In the genomic region with DNA sequence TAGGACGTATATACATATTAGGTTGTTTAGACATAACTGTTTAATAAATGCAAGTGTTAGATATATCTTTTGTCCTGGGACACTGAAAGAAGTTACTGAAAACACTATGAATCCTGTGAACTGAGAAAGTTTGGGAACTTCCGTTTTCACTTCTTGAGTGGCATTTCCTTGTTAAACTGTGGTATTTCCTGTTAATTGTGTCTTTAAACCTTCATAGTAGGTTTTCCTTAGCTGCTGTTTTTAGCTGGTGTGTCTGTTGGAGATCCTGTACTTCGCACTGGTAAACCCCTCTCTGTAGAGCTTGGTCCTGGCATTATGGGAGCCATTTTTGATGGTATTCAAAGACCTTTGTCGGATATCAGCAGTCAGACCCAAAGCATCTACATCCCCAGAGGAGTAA, we compare ENCODE assay signal across 11 cellular contexts. TPM values are rescaled to one million over a fixed set of nuclear protein-coding genes. Genes with fewer than 3 reads are reported as not detected.
DNase-seq lines count a peak whose midpoint lies in the region; ATAC-seq and TF ChIP-seq lines count a peak whose summit lies in the region.
"Had no signal": no experiment of that assay in that cellular context is flagged by ENCODE, and none has a peak within 500 bp of the region (broad histone marks: within the 10 kb centered on the region; RNA-seq: fewer than 3 reads in every experiment).

No MANE protein-coding gene starts in this region.

- H3K27me3 Mint-ChIP-seq in CD4-positive, alpha-beta T cell: no peaks in the 10 kb centered on the region
- H3K27me3 Mint-ChIP-seq in natural killer cell treated with Interleukin-12 subunit alpha and Interleukin-12 subunit beta and Interleukin-15 and Interleukin-18, amount 100 ng/mL, for 72 hours: no peaks in the 10 kb centered on the region
- H3K27me3 Mint-ChIP-seq: activated CD4-positive, alpha-beta T cell treated with anti-CD3 and anti-CD28 coated beads for 36 hours; central memory CD8-positive, alpha-beta T cell had no signal

- in situ Hi-C loops in GM13977 (cut with MboI; ENCODE audit: low pct_unique_long_range_greater_than_20kb, low sequenced_read_pairs, unreplicated experiment): no loop called here

- H3K27me3 ChIP-seq in CD4-positive, alpha-beta T cell (ENCODE audit: control insufficient read depth, insufficient read depth, low read length): no peaks in the 10 kb centered on the region

- H3K4me1 Mint-ChIP-seq in CD4-positive, alpha-beta T cell (ENCODE audit: low read depth): no peaks in the 10 kb centered on the region
- H3K4me1 Mint-ChIP-seq in natural killer cell treated with Interleukin-12 subunit alpha and Interleukin-12 subunit beta and Interleukin-15 and Interleukin-18, amount 100 ng/mL, for 72 hours (ENCODE audit: low read depth in 2 of 2): peaks cover 7 to 8% of the 10 kb centered on the region in 2 donors
- H3K4me1 Mint-ChIP-seq: central memory CD8-positive, alpha-beta T cell had no signal

- DNase-seq in CD4-positive, alpha-beta T cell: no peak
- DNase-seq in cardiac fibroblast (ENCODE audit: low read depth in 2 of 2) (peak; percentile 59 to 64), GM13977 (ENCODE audit: low spot score) (no peak), COLO668 (lab: John Stamatoyannopoulos, UW; ENCODE audit: unreplicated experiment) (no peak), midbrain (lab: John Stamatoyannopoulos, UW) (no peak), dedifferentiated amniotic fluid mesenchymal stem cell (ENCODE audit: extremely low spot score) (no peak)
- DNase-seq in natural killer cell treated with Interleukin-12 subunit alpha and Interleukin-12 subunit beta and Interleukin-15 and Interleukin-18, amount 100 ng/mL, for 72 hours (ENCODE audit: low spot score): no peak
- DNase-seq: activated CD4-positive, alpha-beta T cell treated with anti-CD3 and anti-CD28 coated beads for 36 hours; NCI-H69 had no signal

- H3K27ac Mint-ChIP-seq in CD4-positive, alpha-beta T cell: peak overlapping the region; percentile 55
- peak overlapping the region; percentile 63 to 78 for H3K27ac Mint-ChIP-seq in natural killer cell treated with Interleukin-12 subunit alpha and Interleukin-12 subunit beta and Interleukin-15 and Interleukin-18, amount 100 ng/mL, for 72 hours
- H3K27ac Mint-ChIP-seq: activated CD4-positive, alpha-beta T cell treated with anti-CD3 and anti-CD28 coated beads for 36 hours had no signal

- intact Hi-C loops in CD4-positive, alpha-beta T cell (cut with DNase I, micrococcal nuclease): loop anchor here in 1 of 2 experiments (5.0 kb wide), 1 partner anchor 37 kb away; a partner anchor contains a TSS

- H3K36me3 Mint-ChIP-seq in CD4-positive, alpha-beta T cell (ENCODE audit: low read depth): peaks cover 52% of the 10 kb centered on the region
- H3K36me3 Mint-ChIP-seq in natural killer cell treated with Interleukin-12 subunit alpha and Interleukin-12 subunit beta and Interleukin-15 and Interleukin-18, amount 100 ng/mL, for 72 hours: peaks cover 6% of the 10 kb centered on the region

- H3K4me3 Mint-ChIP-seq in CD4-positive, alpha-beta T cell: no peak overlapping the region
- peak overlapping the region; percentile 43 for H3K4me3 Mint-ChIP-seq in natural killer cell treated with Interleukin-12 subunit alpha and Interleukin-12 subunit beta and Interleukin-15 and Interleukin-18, amount 100 ng/mL, for 72 hours
- H3K4me3 Mint-ChIP-seq: activated CD4-positive, alpha-beta T cell treated with anti-CD3 and anti-CD28 coated beads for 36 hours; central memory CD8-positive, alpha-beta T cell had no signal

- H3K27ac ChIP-seq in CD4-positive, alpha-beta T cell (ENCODE audit: low read depth, low read length): no peak overlapping the region

- CTCF ChIA-PET in CD4-positive, alpha-beta T cell (lab: Charles Lee): no interaction called here

- no peak for TF ChIP-seq CTCF in CD4-positive, alpha-beta T cell (IDR thresholded peaks at IDR 0.05)
- TF ChIP-seq CTCF in cardiac fibroblast (IDR thresholded peaks at IDR 0.05; ENCODE audit: low read depth, low read length): no peak
- TF ChIP-seq CTCF in GM13977 (IDR thresholded peaks at IDR 0.05; ENCODE audit: extremely low read depth, insufficient read depth, missing control alignments): no peak

- H3K4me3 ChIP-seq in cardiac fibroblast (replicated peaks in 1 of 2; ENCODE audit: low read depth in 2 of 2, low read length in 2 of 2): no peak overlapping the region

- no peaks in the 10 kb centered on the region for H3K9me3 ChIP-seq in CD4-positive, alpha-beta T cell (ENCODE audit: control insufficient read depth, low read length)

- H3K9me3 Mint-ChIP-seq in CD4-positive, alpha-beta T cell: no peaks in the 10 kb centered on the region
- no peaks in the 10 kb centered on the region for H3K9me3 Mint-ChIP-seq in natural killer cell treated with Interleukin-12 subunit alpha and Interleukin-12 subunit beta and Interleukin-15 and Interleukin-18, amount 100 ng/mL, for 72 hours
- H3K9me3 Mint-ChIP-seq: central memory CD8-positive, alpha-beta T cell had no signal

- POLR2A ChIA-PET in CD4-positive, alpha-beta T cell (lab: Charles Lee): interaction anchor here (1.2 kb wide), 1 partner anchor 39 kb away, joined by 3 read pairs; no protein-coding TSS in a partner anchor

- no peak for ATAC-seq in CD4-positive, alpha-beta T cell (ENCODE audit: poor library complexity)
- ATAC-seq in HG03354 (IDR thresholded peaks at IDR 0.05; ENCODE audit: poor library complexity, severe bottlenecking, unreplicated experiment): peak; percentile 15
- no peak for ATAC-seq in natural killer cell treated with Interleukin-12 subunit alpha and Interleukin-12 subunit beta and Interleukin-15 and Interleukin-18, amount 100 ng/mL, for 72 hours

RNA-seq across cellular contexts. Expression of a gene that starts 37.1 kb away (rescaled TPM):
- total RNA-seq in CD4-positive, alpha-beta T cell: 1 to 10 TPM; 8.7 to 9.4 TPM
- 10 to 100 TPM; 44.7 to 76.8 TPM for total RNA-seq in natural killer cell treated with Interleukin-12 subunit alpha and Interleukin-12 subunit beta and Interleukin-15 and Interleukin-18, amount 100 ng/mL, for 72 hours

RNA-seq across cellular contexts. Expression of a gene that starts 37.9 kb away (rescaled TPM):
- total RNA-seq in CD4-positive, alpha-beta T cell: 10 to 100 TPM; 46.6 to 48.0 TPM
- total RNA-seq in natural killer cell treated with Interleukin-12 subunit alpha and Interleukin-12 subunit beta and Interleukin-15 and Interleukin-18, amount 100 ng/mL, for 72 hours: 10 to 100 TPM; 97.3 to 98.0 TPM

RNA-seq across cellular contexts. Expression of a gene that starts 54.6 kb away (rescaled TPM):
- under 1 TPM; 0.22 to 0.55 TPM for total RNA-seq in CD4-positive, alpha-beta T cell
- 1 to 10 TPM in 1 of 2 donors, under 1 TPM in 1; 0.26 to 2.3 TPM for total RNA-seq in natural killer cell treated with Interleukin-12 subunit alpha and Interleukin-12 subunit beta and Interleukin-15 and Interleukin-18, amount 100 ng/mL, for 72 hours

Comparison
In these comparisons a context has a peak if more than half of its experiments do, and no peak if none do; other contexts are left out.
1. DNase-seq: peak in cardiac fibroblast (2 of 2); none in CD4-positive, alpha-beta T cell (0 of 10), natural killer cell treated with Interleukin-12 subunit alpha and Interleukin-12 subunit beta and Interleukin-15 and Interleukin-18, amount 100 ng/mL, for 72 hours (single experiment), GM13977 (single experiment), COLO668 (single experiment), midbrain (single experiment) and dedifferentiated amniotic fluid mesenchymal stem cell (single experiment).
2. RNA of a gene that starts 37.1 kb away (total RNA-seq): 44.7 to 76.8 TPM in natural killer cell treated with Interleukin-12 subunit alpha and Interleukin-12 subunit beta and Interleukin-15 and Interleukin-18, amount 100 ng/mL, for 72 hours; 8.7 to 9.4 TPM in CD4-positive, alpha-beta T cell; every median in the first group is over 4 times any median in the second.